Comparison of ENCODE assay signal across 18 cellular contexts in the genomic region with DNA sequence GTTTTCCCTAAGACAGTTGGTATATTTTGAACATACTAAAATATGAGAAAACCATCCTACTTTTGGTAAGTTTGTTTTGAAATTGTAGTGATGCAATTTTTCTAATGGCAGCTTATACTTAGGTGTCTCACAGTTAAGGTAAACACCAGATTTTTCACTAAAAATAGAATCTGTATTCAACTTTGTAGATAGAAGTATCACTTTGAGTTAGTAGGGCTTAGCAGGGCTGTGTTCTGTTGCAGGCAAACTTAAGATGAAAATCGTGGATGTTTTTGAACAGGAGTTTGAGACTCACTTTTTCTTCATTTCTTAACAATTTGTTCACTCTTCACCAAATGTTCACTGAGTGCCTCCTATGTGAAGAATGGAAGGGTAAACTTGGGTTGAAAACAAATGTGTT.
"Had no signal": no experiment of that assay in that cellular context is flagged by ENCODE, and none has a peak within 500 bp of the region (broad histone marks: within the 10 kb centered on the region; RNA-seq: fewer than 3 reads in every experiment).

No MANE protein-coding gene starts in this region.

- DNase-seq: activated CD4-positive, alpha-beta T cell treated with anti-CD3 and anti-CD28 coated beads for 1 hour; activated naive CD4-positive, alpha-beta T cell; activated naive CD8-positive, alpha-beta T cell treated with anti-CD3 and anti-CD28 coated beads, Interleukin-2, amount 10 ng/mL, durations not matched to agents 7 days and 5 days; activated T-cell treated with anti-CD3 and anti-CD28 coated beads for 4 hours; amygdala; endodermal cell; foreskin fibroblast; naive thymus-derived CD8-positive, alpha-beta T cell; pancreas; right lobe of liver; stimulated activated CD4-positive, alpha-beta T cell treated with anti-CD3 and anti-CD28 coated beads, Interleukin-4, amount 100 ng/mL, for 24 hours; testis; upper lobe of left lung; WERI-Rb-1 had no signal

- H3K27me3 ChIP-seq: neutrophil, pancreas, right lobe of liver, testis, upper lobe of left lung had no signal

- H3K4me3 ChIP-seq: pancreas, right lobe of liver, smooth muscle cell, testis, upper lobe of left lung had no signal

- ATAC-seq: naive thymus-derived CD8-positive, alpha-beta T cell; stimulated activated effector memory CD8-positive, alpha-beta T cell treated with anti-CD3 and anti-CD28 coated beads, Interleukin-12 subunit alpha, Interleukin-12 subunit beta, amount 100 ng/mL, for 72 hours had no signal

- H3K27ac ChIP-seq: epithelial cell of prostate, neutrophil, right lobe of liver, testis, upper lobe of left lung, WERI-Rb-1 had no signal

- H3K9me3 ChIP-seq: neutrophil, pancreas, right lobe of liver, testis, upper lobe of left lung had no signal

- H3K4me1 ChIP-seq: testis had no signal

- H3K36me3 ChIP-seq: neutrophil, pancreas, right lobe of liver, upper lobe of left lung, WERI-Rb-1 had no signal

- H3K4me2 ChIP-seq: smooth muscle cell had no signal

- FAIRE-seq: pancreas had no signal
